Comparison of ENCODE assay signal across 7 cellular contexts in the genomic region with DNA sequence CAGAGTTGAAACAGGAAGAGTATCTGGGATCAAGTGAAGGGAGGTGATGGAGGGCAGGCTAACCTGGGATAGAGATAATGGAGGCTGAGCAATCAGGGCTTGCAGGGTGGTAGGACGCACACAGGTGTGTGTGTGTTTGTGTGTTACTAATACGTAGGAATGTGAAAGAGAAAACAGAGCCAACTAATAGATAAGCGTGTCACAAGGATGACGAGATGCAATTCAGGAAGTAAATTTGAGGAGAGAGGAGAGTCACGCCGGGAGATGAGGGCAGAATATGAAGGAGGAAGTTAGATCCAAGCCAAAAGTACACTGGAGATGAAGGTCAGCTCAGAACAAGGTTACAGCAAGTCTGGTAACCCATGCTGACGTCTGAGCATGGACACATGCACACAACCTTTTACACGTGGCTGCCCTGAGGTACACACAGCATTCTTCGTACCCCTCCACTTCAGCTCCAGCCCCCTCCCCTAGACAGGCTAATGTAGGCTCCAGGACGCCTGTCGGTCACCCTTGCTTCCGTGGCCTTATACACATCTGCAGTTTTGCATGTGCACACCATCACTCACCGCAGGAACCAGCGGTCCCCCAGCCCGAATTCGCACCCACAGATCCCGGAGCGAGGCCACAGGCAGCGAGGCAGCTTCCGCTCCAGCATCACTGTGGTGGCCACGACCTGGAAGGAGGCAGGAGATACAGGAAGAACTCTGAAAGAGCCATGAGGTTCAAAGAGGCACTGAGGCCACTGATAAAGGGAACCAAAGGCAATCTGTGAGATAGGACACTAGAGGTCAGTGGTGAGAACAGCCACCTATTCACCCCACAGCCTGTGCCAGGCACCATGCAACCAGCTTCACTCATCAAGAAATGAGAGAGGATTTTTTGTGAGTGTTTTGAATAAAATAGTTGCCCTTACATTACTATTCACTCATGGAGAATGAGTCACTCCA. TPM values are rescaled to one million over a fixed set of nuclear protein-coding genes. Genes with fewer than 3 reads are reported as not detected.
DNase-seq lines count a peak whose midpoint lies in the region; ATAC-seq, FAIRE-seq and TF ChIP-seq lines count a peak whose summit lies in the region.
"Had no signal": no experiment of that assay in that cellular context is flagged by ENCODE, and none has a peak within 500 bp of the region (broad histone marks: within the 10 kb centered on the region; RNA-seq: fewer than 3 reads in every experiment).

No MANE protein-coding gene starts in this region.

- ATAC-seq in activated CD4-positive, alpha-beta T cell treated with anti-CD3 and anti-CD28 coated beads for 36 hours: peak; percentile 51
- no peak for ATAC-seq in GM19467 (IDR thresholded peaks at IDR 0.05; ENCODE audit: unreplicated experiment)

- intact Hi-C loops in activated CD4-positive, alpha-beta T cell treated with anti-CD3 and anti-CD28 coated beads for 36 hours (cut with DNase I, micrococcal nuclease): no loop called here
- intact Hi-C loops in cardiac septum (cut with DNase I): no loop called here

- no peak overlapping the region for H3K18ac ChIP-seq in H1 (ENCODE audit: extremely low read depth, low read length)

- no peak for TF ChIP-seq POLR2A in H1 (IDR thresholded peaks at IDR 0.05; ENCODE audit: control extremely low read depth in 1 of 2, low read depth in 2 of 2, low read length in 2 of 2)

- no peak overlapping the region for H3K23ac ChIP-seq in H1 (ENCODE audit: insufficient read length)

- no peaks in the 10 kb centered on the region for H3K79me2 ChIP-seq in H1 (ENCODE audit: control insufficient read depth in 1 of 2, insufficient read depth in 2 of 2, low read length in 2 of 2)

- H3K9me3 Mint-ChIP-seq in activated CD4-positive, alpha-beta T cell treated with anti-CD3 and anti-CD28 coated beads for 36 hours (ENCODE audit: low read depth): no peaks in the 10 kb centered on the region
- H3K9me3 Mint-ChIP-seq in type B pancreatic cell: peaks cover 3% of the 10 kb centered on the region

- peaks cover 21 to 28% of the 10 kb centered on the region in 2 experiments for H3K9me3 ChIP-seq in H1 (ENCODE audit: insufficient read depth in 2 of 2, low read depth in 1 of 2, low read length in 1 of 2)

- no peaks in the 10 kb centered on the region for H3K27me3 ChIP-seq in H1 (replicated peaks in 1 of 4; ENCODE audit: control insufficient read depth in 3 of 4, extremely low read depth in 1 of 4, insufficient read depth in 3 of 4, low read length in 3 of 4)
- H3K27me3 ChIP-seq: BLaER1 had no signal

- no peak for DNase-seq in activated CD4-positive, alpha-beta T cell treated with anti-CD3 and anti-CD28 coated beads for 36 hours
- no peak for DNase-seq in activated CD4-positive, alpha-beta T cell treated with anti-CD3 and anti-CD28 coated beads, Interleukin-2, amount 50 U/mL, for 48 hours
- DNase-seq in H1 (ENCODE audit: low read depth in 1 of 2, low spot score in 2 of 2) (no peak), type B pancreatic cell (ENCODE audit: extremely low spot score, unreplicated experiment) (no peak), cardiac septum (ENCODE audit: low spot score) (no peak)

- no peak for TF ChIP-seq EP300 in H1 (IDR thresholded peaks at IDR 0.05; ENCODE audit: borderline replicate concordance in 1 of 2, low read depth in 2 of 2, low read length in 2 of 2)

- no peaks in the 10 kb centered on the region for H4K20me1 ChIP-seq in H1 (replicated peaks in 1 of 2; ENCODE audit: control insufficient read depth in 1 of 2, insufficient read depth in 2 of 2, low read length in 2 of 2)
- H4K20me1 ChIP-seq: BLaER1 had no signal

- peak overlapping the region; percentile 75; the same call in 1 of the 2 replicates for H4K8ac ChIP-seq in H1 (ENCODE audit: extremely low read depth, insufficient read depth, low read length)

- no peak overlapping the region for H4K5ac ChIP-seq in H1 (ENCODE audit: insufficient read length, low read depth, low read length)

- H3K36me3 Mint-ChIP-seq in activated CD4-positive, alpha-beta T cell treated with anti-CD3 and anti-CD28 coated beads for 36 hours (ENCODE audit: low read depth): no peaks in the 10 kb centered on the region
- H3K36me3 Mint-ChIP-seq in type B pancreatic cell: no peaks in the 10 kb centered on the region

- TF ChIP-seq CTCF in H1 (IDR thresholded peaks at IDR 0.05; ENCODE audit: control extremely low read depth in 1 of 3, insufficient read depth in 1 of 3, low read depth in 1 of 3, low read length in 3 of 3): peak; percentile 41 to 72 (median 53)
- peak; percentile 27 for TF ChIP-seq CTCF in type B pancreatic cell (conservative IDR thresholded peaks at IDR 0.05)

- no peak overlapping the region for H2BK20ac ChIP-seq in H1 (ENCODE audit: low read length)

- no peak overlapping the region for H3K27ac ChIP-seq in H1 (ENCODE audit: low read depth, low read length)
- H3K27ac ChIP-seq: BLaER1 had no signal

- no peak overlapping the region for H2BK15ac ChIP-seq in H1 (ENCODE audit: low read length)

- no peak overlapping the region for H2BK120ac ChIP-seq in H1 (replicated peaks; ENCODE audit: low read depth, low read length)

- 86% methylated on average over 21 of the region's 21 CpGs; no CpG with 5 or more reads in 1 of the 2 experiments for WGBS in H1 (ENCODE audit: extremely low coverage in 1 of 2, insufficient coverage in 1 of 2, insufficient read length in 1 of 2, insufficient replicate concordance in 2 of 2, low coverage in 1 of 2, low lambda C conversion rate in 2 of 2, missing lambda C conversion rate in 1 of 2), 2 experiments

- CTCF ChIA-PET in activated CD4-positive, alpha-beta T cell treated with anti-CD3 and anti-CD28 coated beads for 36 hours (lab: Charles Lee): interaction anchor here (0.5 to 1.7 kb wide), 4 partner anchors 11 to 723 kb away, joined by 3 to 6 read pairs (median 4); no protein-coding TSS in a partner anchor
- CTCF ChIA-PET in H1 (lab: Charles Lee; ENCODE audit: partially characterized antibody): interaction anchor here (0.7 to 3.9 kb wide), 29 partner anchors 10 to 533 kb away, joined by 3 to 34 read pairs (median 6); a partner anchor contains a TSS

- no peak overlapping the region for H3K56ac ChIP-seq in H1 (replicated peaks; ENCODE audit: insufficient read length, low read depth, low read length)

- H4K91ac ChIP-seq in H1 (replicated peaks; ENCODE audit: insufficient read length, low read length): peak overlapping the region; percentile 35

- no peaks in the 10 kb centered on the region for H3K4me1 ChIP-seq in H1 (replicated peaks in 1 of 4; ENCODE audit: control insufficient read depth in 3 of 4, insufficient read depth in 4 of 4, low read length in 3 of 4)
- H3K4me1 ChIP-seq: BLaER1 had no signal

- H3K4me3 ChIP-seq in H1 (ENCODE audit: extremely low read depth in 1 of 4, insufficient read depth in 2 of 4, low read depth in 3 of 4, low read length in 4 of 4): no peak overlapping the region
- H3K4me3 ChIP-seq: BLaER1 had no signal

- H2AK5ac ChIP-seq in H1 (ENCODE audit: low read depth, low read length): no peak overlapping the region

- no peak overlapping the region for H3K4me2 ChIP-seq in H1 (ENCODE audit: insufficient read depth in 1 of 2, low read depth in 2 of 2, low read length in 2 of 2)
- H3K4me2 ChIP-seq: BLaER1 had no signal

- no peaks in the 10 kb centered on the region for H3K4me1 Mint-ChIP-seq in activated CD4-positive, alpha-beta T cell treated with anti-CD3 and anti-CD28 coated beads for 36 hours
- no peaks in the 10 kb centered on the region for H3K4me1 Mint-ChIP-seq in type B pancreatic cell (ENCODE audit: unreplicated experiment)

- peak; percentile 43 to 55 for TF ChIP-seq RAD21 in H1 (IDR thresholded peaks at IDR 0.05 in 1 of 2, conservative IDR thresholded peaks at IDR 0.05 in 1 of 2; ENCODE audit: low read depth in 2 of 2, low read length in 2 of 2)

- H2AFZ ChIP-seq in H1 (ENCODE audit: low read length): peak overlapping the region; percentile 94

- H3K27ac Mint-ChIP-seq in activated CD4-positive, alpha-beta T cell treated with anti-CD3 and anti-CD28 coated beads for 36 hours: no peak overlapping the region
- H3K27ac Mint-ChIP-seq in type B pancreatic cell: peak overlapping the region; percentile 74

- H3K79me1 ChIP-seq in H1 (ENCODE audit: low read depth, low read length): no peaks in the 10 kb centered on the region

- H3K27me3 Mint-ChIP-seq in activated CD4-positive, alpha-beta T cell treated with anti-CD3 and anti-CD28 coated beads for 36 hours: peaks cover 22% of the 10 kb centered on the region
- H3K27me3 Mint-ChIP-seq in type B pancreatic cell: no peaks in the 10 kb centered on the region

- H3K9ac ChIP-seq in H1 (replicated peaks in 1 of 4; ENCODE audit: extremely low read depth in 1 of 4, low read depth in 3 of 4, low read length in 3 of 4): no peak overlapping the region
- H3K9ac ChIP-seq: BLaER1 had no signal

- H3K4me3 Mint-ChIP-seq in activated CD4-positive, alpha-beta T cell treated with anti-CD3 and anti-CD28 coated beads for 36 hours: no peak overlapping the region
- no peak overlapping the region for H3K4me3 Mint-ChIP-seq in type B pancreatic cell

- no peaks in the 10 kb centered on the region for H3K36me3 ChIP-seq in H1 (ENCODE audit: control insufficient read depth in 2 of 4, insufficient read depth in 4 of 4, low read length in 3 of 4)
- H3K36me3 ChIP-seq: BLaER1 had no signal

- POLR2A ChIA-PET in activated CD4-positive, alpha-beta T cell treated with anti-CD3 and anti-CD28 coated beads for 36 hours (lab: Charles Lee): interaction anchor here (0.7 kb wide), 1 partner anchor 38 kb away, joined by 3 read pairs; no protein-coding TSS in a partner anchor
- POLR2A ChIA-PET in H1 (lab: Charles Lee; ENCODE audit: partially characterized antibody): interaction anchor here (1.0 kb wide), 1 partner anchor 14 kb away, joined by 5 read pairs; no protein-coding TSS in a partner anchor

- no peak overlapping the region for H2BK12ac ChIP-seq in H1 (ENCODE audit: low read depth, low read length)

- no peak overlapping the region for H2BK5ac ChIP-seq in H1 (ENCODE audit: low read depth, low read length)

- no peak overlapping the region for H3K4ac ChIP-seq in H1 (replicated peaks; ENCODE audit: insufficient read length, low read depth, low read length)

- no peaks in the 10 kb centered on the region for H3K23me2 ChIP-seq in H1 (ENCODE audit: low read depth, low read length)

- H3K14ac ChIP-seq in H1 (ENCODE audit: insufficient read length): no peak overlapping the region

- peak; percentile 39 for FAIRE-seq in H1 (lab: Jason Lieb, UNC)

RNA-seq across cellular contexts. Expression of a gene that starts 23.7 kb away (rescaled TPM):
- not detected for total RNA-seq in activated CD4-positive, alpha-beta T cell treated with anti-CD3 and anti-CD28 coated beads for 36 hours
- 0.48 and 0.52 TPM in 2 replicates for total RNA-seq in H1 (2021; fragmentation: NEBNext Ultra II Directional; extraction: Animal tissue kit (Norgen Biotek cat#: 25700))
- polyA plus RNA-seq in H1 (2011; rRNA removed): 1.1 and 2.1 TPM in 2 replicates
- polyA plus RNA-seq in H1 (2011; cell fraction: cytosol; rRNA removed): 1.2 TPM
- 5.5 TPM for polyA plus RNA-seq in H1 (2011; cell fraction: nucleus; rRNA removed)
- polyA plus RNA-seq in H1 (2012, experiment 1 of 2): 0.60 to 1.1 TPM (median 0.98 TPM) in 4 replicates
- polyA plus RNA-seq in H1 (2012, experiment 2 of 2): 0.34 TPM
- 0.67 TPM for polyA plus RNA-seq in H1 (2013, experiment 1 of 2)
- polyA plus RNA-seq in H1 (2013, experiment 2 of 2): 0.31 TPM
- polyA minus RNA-seq in H1 (2011; rRNA and poly(A)+ RNA removed): 1.7 and 1.9 TPM in 2 replicates
- polyA minus RNA-seq in H1 (2011; cell fraction: cytosol; rRNA and poly(A)+ RNA removed): not detected
- polyA minus RNA-seq in H1 (2011; cell fraction: nucleus; rRNA and poly(A)+ RNA removed): 3.5 TPM
- 5.4 and 8.1 TPM in 2 replicates for total RNA-seq in type B pancreatic cell (ENCODE audit: low replicate concordance)
- total RNA-seq in cardiac septum: not detected

RNA-seq across cellular contexts. Expression of a gene that starts 24.4 kb away (rescaled TPM):
- not detected for total RNA-seq in activated CD4-positive, alpha-beta T cell treated with anti-CD3 and anti-CD28 coated beads for 36 hours
- total RNA-seq in H1 (2021; fragmentation: NEBNext Ultra II Directional; extraction: Animal tissue kit (Norgen Biotek cat#: 25700)): not detected in 2 replicates
- 0.03 and 0.05 TPM in 2 replicates for polyA plus RNA-seq in H1 (2011; rRNA removed)
- polyA plus RNA-seq in H1 (2011; cell fraction: cytosol; rRNA removed): not detected
- 0.13 TPM for polyA plus RNA-seq in H1 (2011; cell fraction: nucleus; rRNA removed)
- 0.11 TPM in 1 of 4 replicates, not detected in the others for polyA plus RNA-seq in H1 (2012, experiment 1 of 2)
- polyA plus RNA-seq in H1 (2012, experiment 2 of 2): not detected
- polyA plus RNA-seq in H1 (2013, experiment 1 of 2): not detected
- not detected for polyA plus RNA-seq in H1 (2013, experiment 2 of 2)
- polyA minus RNA-seq in H1 (2011; rRNA and poly(A)+ RNA removed): 0.16 and 0.22 TPM in 2 replicates
- not detected for polyA minus RNA-seq in H1 (2011; cell fraction: cytosol; rRNA and poly(A)+ RNA removed)
- polyA minus RNA-seq in H1 (2011; cell fraction: nucleus; rRNA and poly(A)+ RNA removed): not detected
- not detected in 2 replicates for total RNA-seq in type B pancreatic cell (ENCODE audit: low replicate concordance)
- not detected for total RNA-seq in cardiac septum

RNA-seq across cellular contexts. Expression of a gene that starts 30.1 kb away (rescaled TPM):
- total RNA-seq in activated CD4-positive, alpha-beta T cell treated with anti-CD3 and anti-CD28 coated beads for 36 hours: not detected
- total RNA-seq in H1 (2021; fragmentation: NEBNext Ultra II Directional; extraction: Animal tissue kit (Norgen Biotek cat#: 25700)): not detected in 2 replicates
- polyA plus RNA-seq in H1 (2011; rRNA removed): not detected in 2 replicates
- not detected for polyA plus RNA-seq in H1 (2011; cell fraction: cytosol; rRNA removed)
- polyA plus RNA-seq in H1 (2011; cell fraction: nucleus; rRNA removed): not detected
- polyA plus RNA-seq in H1 (2012, experiment 1 of 2): not detected in 4 replicates
- polyA plus RNA-seq in H1 (2012, experiment 2 of 2): not detected
- not detected for polyA plus RNA-seq in H1 (2013, experiment 1 of 2)
- not detected for polyA plus RNA-seq in H1 (2013, experiment 2 of 2)
- polyA minus RNA-seq in H1 (2011; rRNA and poly(A)+ RNA removed): not detected in 2 replicates
- not detected for polyA minus RNA-seq in H1 (2011; cell fraction: cytosol; rRNA and poly(A)+ RNA removed)
- not detected for polyA minus RNA-seq in H1 (2011; cell fraction: nucleus; rRNA and poly(A)+ RNA removed)
- total RNA-seq in type B pancreatic cell (ENCODE audit: low replicate concordance) (not detected in 2 replicates), cardiac septum (not detected)

RNA-seq across cellular contexts. Expression of a gene that starts 53.0 kb away (rescaled TPM):
- under 1 TPM; 0.32 to 0.44 TPM for total RNA-seq in activated CD4-positive, alpha-beta T cell treated with anti-CD3 and anti-CD28 coated beads for 36 hours
- total RNA-seq in H1 (2021; fragmentation: NEBNext Ultra II Directional; extraction: Animal tissue kit (Norgen Biotek cat#: 25700)): 1.1 and 1.8 TPM in 2 replicates
- 1.9 and 3.6 TPM in 2 replicates for polyA plus RNA-seq in H1 (2011; rRNA removed)
- polyA plus RNA-seq in H1 (2011; cell fraction: cytosol; rRNA removed): 2.8 TPM
- 14.4 TPM for polyA plus RNA-seq in H1 (2011; cell fraction: nucleus; rRNA removed)
- 1.5 to 3.5 TPM (median 1.9 TPM) in 4 replicates for polyA plus RNA-seq in H1 (2012, experiment 1 of 2)
- 0.50 TPM for polyA plus RNA-seq in H1 (2012, experiment 2 of 2)
- polyA plus RNA-seq in H1 (2013, experiment 1 of 2): 0.89 TPM
- polyA plus RNA-seq in H1 (2013, experiment 2 of 2): 0.87 TPM
- 1.7 and 3.0 TPM in 2 replicates for polyA minus RNA-seq in H1 (2011; rRNA and poly(A)+ RNA removed)
- 1.4 TPM for polyA minus RNA-seq in H1 (2011; cell fraction: cytosol; rRNA and poly(A)+ RNA removed)
- 4.6 TPM for polyA minus RNA-seq in H1 (2011; cell fraction: nucleus; rRNA and poly(A)+ RNA removed)
- total RNA-seq in type B pancreatic cell (ENCODE audit: low replicate concordance): 1.6 and 2.8 TPM in 2 replicates
- 0.57 TPM for total RNA-seq in cardiac septum

RNA-seq across cellular contexts. Expression of a gene that starts 54.3 kb away (rescaled TPM):
- 10 to 100 TPM; 14.7 to 15.1 TPM for total RNA-seq in activated CD4-positive, alpha-beta T cell treated with anti-CD3 and anti-CD28 coated beads for 36 hours
- total RNA-seq in H1 (2021; fragmentation: NEBNext Ultra II Directional; extraction: Animal tissue kit (Norgen Biotek cat#: 25700)): 19.7 TPM in 2 replicates
- polyA plus RNA-seq in H1 (2011; rRNA removed): 19.7 and 27.3 TPM in 2 replicates
- polyA plus RNA-seq in H1 (2011; cell fraction: cytosol; rRNA removed): 19.9 TPM
- 78.8 TPM for polyA plus RNA-seq in H1 (2011; cell fraction: nucleus; rRNA removed)
- polyA plus RNA-seq in H1 (2012, experiment 1 of 2): 9.1 to 24.6 TPM (median 19.3 TPM) in 4 replicates
- 11.1 TPM for polyA plus RNA-seq in H1 (2012, experiment 2 of 2)
- 12.7 TPM for polyA plus RNA-seq in H1 (2013, experiment 1 of 2)
- 13.6 TPM for polyA plus RNA-seq in H1 (2013, experiment 2 of 2)
- 10.9 and 16.7 TPM in 2 replicates for polyA minus RNA-seq in H1 (2011; rRNA and poly(A)+ RNA removed)
- 16.1 TPM for polyA minus RNA-seq in H1 (2011; cell fraction: cytosol; rRNA and poly(A)+ RNA removed)
- 17.5 TPM for polyA minus RNA-seq in H1 (2011; cell fraction: nucleus; rRNA and poly(A)+ RNA removed)
- 8.4 and 8.8 TPM in 2 replicates for total RNA-seq in type B pancreatic cell (ENCODE audit: low replicate concordance)
- total RNA-seq in cardiac septum: 2.0 TPM
